ENCODE assay signal across 10 cellular contexts in the genomic region with DNA sequence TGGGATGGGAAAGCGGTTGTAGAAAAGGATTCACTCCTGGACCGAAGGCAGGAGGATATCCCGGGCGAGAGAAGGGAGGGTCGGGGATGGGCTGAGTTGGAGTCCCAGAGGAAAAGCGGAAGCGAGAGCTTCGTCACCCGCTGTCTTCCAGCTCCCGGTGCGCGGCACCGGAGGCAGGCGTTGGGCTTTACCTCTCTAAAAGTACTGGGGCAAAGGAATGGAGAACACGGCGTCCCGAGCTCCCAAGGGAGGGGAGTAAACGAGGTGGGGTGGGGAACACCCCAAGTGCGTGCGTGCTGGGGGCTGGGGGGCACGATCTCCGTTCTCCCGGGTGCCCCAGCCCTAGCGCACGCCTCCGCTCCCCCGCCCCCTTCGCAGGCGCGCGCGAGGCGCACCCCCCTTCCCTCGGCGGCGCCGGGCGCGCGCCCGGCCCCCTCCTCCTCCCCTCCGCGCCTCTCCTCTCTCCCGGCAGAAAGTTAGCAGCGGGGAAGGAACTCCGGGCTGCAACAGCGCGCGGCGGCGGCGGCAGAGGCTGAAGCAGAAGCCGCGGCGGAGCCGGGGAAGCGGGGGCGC. TPM values are rescaled to one million over a fixed set of nuclear protein-coding genes. Genes with fewer than 3 reads are reported as not detected.
DNase-seq lines count a peak whose midpoint lies in the region; FAIRE-seq and TF ChIP-seq lines count a peak whose summit lies in the region.
"Had no signal": no experiment of that assay in that cellular context is flagged by ENCODE, and none has a peak within 500 bp of the region (broad histone marks: within the 10 kb centered on the region; RNA-seq: fewer than 3 reads in every experiment).

TSS of gene HS3ST4 (plus strand) at position 441 of the 573 bp plus-strand sequence.

- H3K9me3 ChIP-seq in Caco-2 (no peaks in the 10 kb centered on the region), H1 (ENCODE audit: insufficient read depth in 2 of 2, low read depth in 1 of 2, low read length in 1 of 2) (no peaks in the 10 kb centered on the region), neuronal stem cell (replicated peaks in 1 of 2; ENCODE audit: control insufficient read depth in 2 of 2, insufficient read depth in 1 of 2, low read depth in 1 of 2, low read length in 2 of 2) (no peaks in the 10 kb centered on the region)

- H3K4ac ChIP-seq in H1 (replicated peaks; ENCODE audit: insufficient read length, low read depth, low read length), result no peak within 1 kb of the TSS
- H3K4ac ChIP-seq in neuronal stem cell (ENCODE audit: low read length), result no peak within 1 kb of the TSS

- no peak for DNase-seq in Caco-2
- DNase-seq in HEK293T (ENCODE audit: extremely low spot score), result peak; percentile 22
- DNase-seq in H1 (ENCODE audit: low read depth in 1 of 2, low spot score in 2 of 2), result peak in 1 of 2 experiments; percentile 79
- peak; percentile 61 for DNase-seq in neuronal stem cell (ENCODE audit: low spot score)
- DNase-seq in effector CD4-positive, alpha-beta T cell, result no peak
- DNase-seq in stimulated activated CD8-positive, alpha-beta memory T cell treated with anti-CD3 and anti-CD28 coated beads, Interleukin-4, amount 100 ng/mL, for 48 hours, result no peak
- DNase-seq in mesenteric fat pad (ENCODE audit: low spot score), result no peak
- no peak for DNase-seq in central memory CD4-positive, alpha-beta T cell
- DNase-seq: NCI-H1048 had no signal

- H3K4me1 Mint-ChIP-seq in Caco-2 (ENCODE audit: low read depth, unreplicated experiment), result no peaks in the 10 kb centered on the region

- H3K14ac ChIP-seq in H1 (ENCODE audit: insufficient read length) (no peak within 1 kb of the TSS), neuronal stem cell (ENCODE audit: low read length) (no peak within 1 kb of the TSS)

- H2BK15ac ChIP-seq in H1 (ENCODE audit: low read length) (no peak within 1 kb of the TSS), neuronal stem cell (ENCODE audit: low read length) (peak within 1 kb of the TSS; percentile 42)

- H2AK5ac ChIP-seq in H1 (ENCODE audit: low read depth, low read length) (no peak within 1 kb of the TSS), neuronal stem cell (ENCODE audit: low read depth, low read length) (no peak within 1 kb of the TSS)

- H3K4me2 ChIP-seq in H1 (ENCODE audit: insufficient read depth in 1 of 2, low read depth in 2 of 2, low read length in 2 of 2) (peak within 1 kb of the TSS; percentile 83 to 98), neuronal stem cell (ENCODE audit: insufficient read depth, low read length, poor library complexity, severe bottlenecking) (peak within 1 kb of the TSS; percentile 92)

- intact Hi-C loops in Caco-2 (cut with micrococcal nuclease; ENCODE audit: unreplicated experiment), result no loop called here

- peaks cover 23% of the 10 kb centered on the region for H3K27me3 Mint-ChIP-seq in Caco-2 (ENCODE audit: insufficient read depth, unreplicated experiment)

- WGBS in H1 (ENCODE audit: extremely low coverage in 1 of 2, insufficient coverage in 1 of 2, insufficient read length in 1 of 2, insufficient replicate concordance in 2 of 2, low coverage in 1 of 2, low lambda C conversion rate in 2 of 2, missing lambda C conversion rate in 1 of 2), 2 experiments, result 1% methylated on average over 24 of the region's 58 CpGs; no CpG with 5 or more reads in 1 of the 2 experiments
- WGBS in neuronal stem cell (ENCODE audit: extremely low coverage in 2 of 2, insufficient read length in 2 of 2, insufficient replicate concordance in 1 of 2), 2 donors, result no CpG with 5 or more reads among the region's 58 CpGs

- H3K27ac ChIP-seq in H1 (ENCODE audit: low read depth, low read length), result no peak within 1 kb of the TSS
- H3K27ac ChIP-seq in neuronal stem cell (replicated peaks; ENCODE audit: low read length), result no peak within 1 kb of the TSS

- no peak within 1 kb of the TSS for H2BK120ac ChIP-seq in H1 (replicated peaks; ENCODE audit: low read depth, low read length)
- H2BK120ac ChIP-seq in neuronal stem cell (ENCODE audit: low read depth, low read length), result no peak within 1 kb of the TSS

- H4K91ac ChIP-seq in H1 (replicated peaks; ENCODE audit: insufficient read length, low read length) (peak within 1 kb of the TSS; percentile 32), neuronal stem cell (ENCODE audit: low read depth, low read length, poor library complexity) (no peak within 1 kb of the TSS)

- TF ChIP-seq CTCF in Caco-2 (IDR thresholded peaks at IDR 0.05; ENCODE audit: insufficient read depth in 1 of 2, low read depth in 1 of 2, low read length in 1 of 2, severe bottlenecking in 1 of 2, unreplicated experiment in 1 of 2) (no peak), H1 (IDR thresholded peaks at IDR 0.05; ENCODE audit: control extremely low read depth in 1 of 3, insufficient read depth in 1 of 3, low read depth in 1 of 3, low read length in 3 of 3) (no peak)

- no peak within 1 kb of the TSS for H4K5ac ChIP-seq in H1 (ENCODE audit: insufficient read length, low read depth, low read length)

- H3K9ac ChIP-seq in H1 (replicated peaks in 1 of 4; ENCODE audit: extremely low read depth in 1 of 4, low read depth in 3 of 4, low read length in 3 of 4) (peak within 1 kb of the TSS in 3 of 4 experiments; percentile 15 to 80 (median 38); a peak in 2 of 7 replicates), neuronal stem cell (ENCODE audit: low read depth, low read length, poor library complexity) (peak within 1 kb of the TSS; percentile 94)

- H2AFZ ChIP-seq in H1 (ENCODE audit: low read length) (peak within 1 kb of the TSS; percentile 82), neuronal stem cell (ENCODE audit: low read length) (peak within 1 kb of the TSS; percentile 86)

- H3K9me3 Mint-ChIP-seq in Caco-2 (ENCODE audit: unreplicated experiment), result no peaks in the 10 kb centered on the region

- H4K8ac ChIP-seq in H1 (ENCODE audit: extremely low read depth, insufficient read depth, low read length) (no peak within 1 kb of the TSS), neuronal stem cell (ENCODE audit: low read depth, low read length) (no peak within 1 kb of the TSS)

- H3K23ac ChIP-seq in H1 (ENCODE audit: insufficient read length), result no peak within 1 kb of the TSS
- H3K23ac ChIP-seq in neuronal stem cell (ENCODE audit: low read depth, low read length, poor library complexity), result peak within 1 kb of the TSS; percentile 92

- H3K4me3 Mint-ChIP-seq in Caco-2 (ENCODE audit: unreplicated experiment), result peak within 1 kb of the TSS; percentile 61

- H2BK20ac ChIP-seq in H1 (ENCODE audit: low read length), result no peak within 1 kb of the TSS

- no peak within 1 kb of the TSS for H3K56ac ChIP-seq in H1 (replicated peaks; ENCODE audit: insufficient read length, low read depth, low read length)

- POLR2A ChIA-PET in Caco-2 (lab: Charles Lee), result no interaction called here
- POLR2A ChIA-PET in HEK293T (lab: Yijun Ruan, JAX), result interaction anchor here (0.6 kb wide), 1 partner anchor 431 kb away, joined by 4 read pairs; no protein-coding TSS in a partner anchor
- POLR2A ChIA-PET in H1 (lab: Charles Lee; ENCODE audit: partially characterized antibody), result interaction anchor here (0.9 to 1.5 kb wide), 2 partner anchors 15 to 435 kb away, joined by 3 read pairs; no protein-coding TSS in a partner anchor

- H3K79me1 ChIP-seq in H1 (ENCODE audit: low read depth, low read length) (no peaks in the 10 kb centered on the region; the same call in 1 of the 2 replicates), neuronal stem cell (ENCODE audit: low read depth, low read length) (no peaks in the 10 kb centered on the region)

- 0 out of 3 replicates have a peak, but pooled peaks of 1 of the 2 experiments have one; percentile 62 for TF ChIP-seq EP300 in H1 (IDR thresholded peaks at IDR 0.05; ENCODE audit: borderline replicate concordance in 1 of 2, low read depth in 2 of 2, low read length in 2 of 2)

- no peaks in the 10 kb centered on the region for H3K79me2 ChIP-seq in H1 (ENCODE audit: control insufficient read depth in 1 of 2, insufficient read depth in 2 of 2, low read length in 2 of 2)

- H3K18ac ChIP-seq in H1 (ENCODE audit: extremely low read depth, low read length) (peak within 1 kb of the TSS; percentile 79), neuronal stem cell (ENCODE audit: low read length) (peak within 1 kb of the TSS; percentile 86)

- H2BK5ac ChIP-seq in H1 (ENCODE audit: low read depth, low read length), result peak within 1 kb of the TSS; percentile 35; the same call in 1 of the 2 replicates
- peak within 1 kb of the TSS; percentile 49 for H2BK5ac ChIP-seq in neuronal stem cell (ENCODE audit: low read length)

- no TSS peak for BruUV-seq in Caco-2 (replicated peaks; lab: Mats Ljungman, UMichigan)

- no peaks in the 10 kb centered on the region; the same call in 1 of the 2 replicates for H3K27me3 ChIP-seq in Caco-2 (replicated peaks; ENCODE audit: control insufficient read depth, insufficient read depth, low read length)
- H3K27me3 ChIP-seq in H1 (replicated peaks in 1 of 4; ENCODE audit: control insufficient read depth in 3 of 4, extremely low read depth in 1 of 4, insufficient read depth in 3 of 4, low read length in 3 of 4), result peaks cover 3 to 26% (median 18%) of the 10 kb centered on the region in 4 experiments; a peak in 6 of 7 replicates
- peaks cover 0 to 81% (median 26%) of the 10 kb centered on the region in 3 experiments for H3K27me3 ChIP-seq in neuronal stem cell (ENCODE audit: control insufficient read depth in 3 of 3, insufficient read depth in 3 of 3, low read depth in 1 of 3, low read length in 3 of 3)

- H4K20me1 ChIP-seq in H1 (replicated peaks in 1 of 2; ENCODE audit: control insufficient read depth in 1 of 2, insufficient read depth in 2 of 2, low read length in 2 of 2), result peaks cover 1 to 6% of the 10 kb centered on the region in 2 experiments

- 0 out of 4 replicates have a peak, but pooled peaks of 1 of the 2 experiments have one; percentile 11 for TF ChIP-seq RAD21 in H1 (IDR thresholded peaks at IDR 0.05 in 1 of 2, conservative IDR thresholded peaks at IDR 0.05 in 1 of 2; ENCODE audit: low read depth in 2 of 2, low read length in 2 of 2)

- CTCF ChIA-PET in Caco-2 (lab: Charles Lee) (interaction anchor here (0.6 kb wide), 1 partner anchor 155 kb away, joined by 3 read pairs; no protein-coding TSS in a partner anchor), HEK293T (lab: Yijun Ruan, JAX) (no interaction called here), H1 (lab: Charles Lee; ENCODE audit: partially characterized antibody) (interaction anchor here (0.6 to 2.2 kb wide), 5 partner anchors 12 to 415 kb away, joined by 3 to 13 read pairs (median 3); no protein-coding TSS in a partner anchor)

- no peaks in the 10 kb centered on the region for H3K36me3 Mint-ChIP-seq in Caco-2 (ENCODE audit: insufficient read depth, unreplicated experiment)

- no peaks in the 10 kb centered on the region for H3K4me1 ChIP-seq in Caco-2
- H3K4me1 ChIP-seq in H1 (replicated peaks in 1 of 4; ENCODE audit: control insufficient read depth in 3 of 4, insufficient read depth in 4 of 4, low read length in 3 of 4), result peaks cover 0 to 10% (median 4%) of the 10 kb centered on the region in 4 experiments; a peak in 5 of 7 replicates
- H3K4me1 ChIP-seq in neuronal stem cell (ENCODE audit: control insufficient read depth in 2 of 2, insufficient read depth in 1 of 2, low read depth in 1 of 2, low read length in 2 of 2), result peaks cover 0 to 7% of the 10 kb centered on the region in 2 donors

- H3K27ac Mint-ChIP-seq in Caco-2 (ENCODE audit: unreplicated experiment), result no peak within 1 kb of the TSS

- no peak for FAIRE-seq in H1 (lab: Jason Lieb, UNC)
- FAIRE-seq: colon had no signal

- H2BK12ac ChIP-seq in H1 (ENCODE audit: low read depth, low read length) (0 out of 2 replicates have a peak within 1 kb of the TSS, but pooled peaks have one; percentile 60), neuronal stem cell (ENCODE audit: low read length) (no peak within 1 kb of the TSS)

- H3K4me3 ChIP-seq in Caco-2 (ENCODE audit: low read depth, low read length), result peak within 1 kb of the TSS; percentile 23; the same call in 1 of the 2 replicates
- H3K4me3 ChIP-seq in H1 (ENCODE audit: extremely low read depth in 1 of 4, insufficient read depth in 2 of 4, low read depth in 3 of 4, low read length in 4 of 4), result peak within 1 kb of the TSS; percentile 79 to 87 (median 84)
- H3K4me3 ChIP-seq in neuronal stem cell (ENCODE audit: low read length in 2 of 2), result peak within 1 kb of the TSS; percentile 29 to 90

- no peaks in the 10 kb centered on the region for H3K36me3 ChIP-seq in Caco-2 (ENCODE audit: control insufficient read depth, insufficient read depth, low read length)
- no peaks in the 10 kb centered on the region for H3K36me3 ChIP-seq in H1 (ENCODE audit: control insufficient read depth in 2 of 4, insufficient read depth in 4 of 4, low read length in 3 of 4)
- no peaks in the 10 kb centered on the region for H3K36me3 ChIP-seq in neuronal stem cell (replicated peaks in 1 of 2; ENCODE audit: control insufficient read depth in 2 of 2, insufficient read depth in 2 of 2, low read length in 2 of 2)

- TF ChIP-seq POLR2A in H1 (IDR thresholded peaks at IDR 0.05; ENCODE audit: control extremely low read depth in 1 of 2, low read depth in 2 of 2, low read length in 2 of 2), result no peak

- peaks cover 17% of the 10 kb centered on the region for H3K23me2 ChIP-seq in H1 (ENCODE audit: low read depth, low read length)

RNA-seq across cellular contexts. Expression of gene HS3ST4, which starts in this region (rescaled TPM):
- total RNA-seq in Caco-2 (2022), result 0.11 and 0.12 TPM in 2 replicates
- 3.3 and 3.8 TPM in 2 replicates for total RNA-seq in H1 (2021; fragmentation: NEBNext Ultra II Directional; extraction: Animal tissue kit (Norgen Biotek cat#: 25700))
- polyA plus RNA-seq in H1 (2011; rRNA removed), result 1.6 and 1.9 TPM in 2 replicates
- 2.0 TPM for polyA plus RNA-seq in H1 (2011; cell fraction: cytosol; rRNA removed)
- polyA plus RNA-seq in H1 (2011; cell fraction: nucleus; rRNA removed), result 4.3 TPM
- polyA plus RNA-seq in H1 (2012, experiment 1 of 2), result 3.6 to 6.1 TPM (median 4.2 TPM) in 4 replicates
- 2.8 TPM for polyA plus RNA-seq in H1 (2012, experiment 2 of 2)
- 1.8 TPM for polyA plus RNA-seq in H1 (2013, experiment 1 of 2)
- 1.7 TPM for polyA plus RNA-seq in H1 (2013, experiment 2 of 2)
- 2.8 and 3.0 TPM in 2 replicates for polyA minus RNA-seq in H1 (2011; rRNA and poly(A)+ RNA removed)
- polyA minus RNA-seq in H1 (2011; cell fraction: cytosol; rRNA and poly(A)+ RNA removed), result 3.3 TPM
- 4.8 TPM for polyA minus RNA-seq in H1 (2011; cell fraction: nucleus; rRNA and poly(A)+ RNA removed)
- polyA plus RNA-seq in neuronal stem cell (2013, experiment 1 of 2), result 3.2 TPM
- 3.2 TPM for polyA plus RNA-seq in neuronal stem cell (2013, experiment 2 of 2)
- not detected for total RNA-seq in mesenteric fat pad

Comparison
In these comparisons a context has a peak if more than half of its experiments do, and no peak if none do; other contexts are left out.
1. DNase-seq: peak in HEK293T (single experiment) and neuronal stem cell (single experiment); none in Caco-2 (0 of 2), effector CD4-positive, alpha-beta T cell (single experiment), stimulated activated CD8-positive, alpha-beta memory T cell treated with anti-CD3 and anti-CD28 coated beads, Interleukin-4, amount 100 ng/mL, for 48 hours (single experiment), mesenteric fat pad (single experiment) and central memory CD4-positive, alpha-beta T cell (single experiment).
2. H3K4me3 ChIP-seq: peak in every context shown above with its lines; median percentile 84 in H1; 60 in neuronal stem cell; 23 in Caco-2.